ENCODE assay signal across 8 cellular contexts in the genomic region with DNA sequence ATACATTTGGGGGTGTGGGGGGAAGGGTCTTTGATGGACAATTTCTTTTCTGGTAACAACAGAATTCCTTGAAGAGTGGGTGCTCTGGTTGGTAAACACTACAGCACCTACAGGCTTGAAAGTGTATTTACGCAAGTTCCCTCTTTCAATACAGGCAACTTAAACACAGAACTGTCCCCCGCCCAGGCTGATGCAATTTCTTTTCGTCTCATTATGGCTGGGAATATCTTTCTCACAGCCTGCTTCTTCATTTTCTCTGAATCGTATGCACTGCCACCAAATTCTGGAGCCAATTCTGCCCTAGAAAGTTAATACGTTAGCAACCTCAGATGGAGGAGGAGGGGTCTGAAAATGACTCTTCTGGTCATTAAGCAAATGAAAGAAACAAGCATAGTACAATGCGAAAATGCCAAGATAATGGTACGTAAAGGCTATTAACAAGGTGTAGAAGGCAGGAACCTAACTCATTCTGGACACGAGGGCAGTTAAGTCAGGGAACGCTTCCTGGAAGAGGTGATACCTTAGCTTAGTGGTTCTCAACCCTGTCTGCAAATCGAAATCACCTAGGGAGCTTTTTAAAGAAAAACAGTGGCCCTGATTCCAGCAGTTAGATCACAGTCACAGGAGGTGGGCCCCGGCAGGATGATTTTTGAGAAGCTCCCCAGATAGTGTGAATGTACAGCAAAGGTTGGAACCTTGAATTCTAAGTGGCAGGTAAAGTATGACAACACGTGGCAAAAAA. TPM values are rescaled to one million over a fixed set of nuclear protein-coding genes. Genes with fewer than 3 reads are reported as not detected.
DNase-seq lines count a peak whose midpoint lies in the region; ATAC-seq and TF ChIP-seq lines count a peak whose summit lies in the region.

No MANE protein-coding gene starts in this region.

- TF ChIP-seq CTCF in fibroblast of pulmonary artery (IDR thresholded peaks at IDR 0.05; ENCODE audit: low read length, missing control alignments): no peak
- TF ChIP-seq CTCF in parathyroid adenoma (IDR thresholded peaks at IDR 0.05): no peak

- H3K36me3 ChIP-seq in parathyroid adenoma (ENCODE audit: control insufficient read depth, insufficient read depth, low read length): no peaks in the 10 kb centered on the region

- H3K27me3 Mint-ChIP-seq in activated CD4-positive, alpha-beta T cell treated with anti-CD3 and anti-CD28 coated beads, Interleukin-2, amount 10 ng/mL, durations not matched to agents 24 days and 14 days: no peaks in the 10 kb centered on the region

- H3K27me3 ChIP-seq in parathyroid adenoma (ENCODE audit: control insufficient read depth, insufficient read depth, low read length): no peaks in the 10 kb centered on the region

- H3K4me2 ChIP-seq in parathyroid adenoma (ENCODE audit: low read length): peak overlapping the region; percentile 69

- intact Hi-C loops in activated CD4-positive, alpha-beta T cell treated with anti-CD3 and anti-CD28 coated beads, Interleukin-2, amount 10 ng/mL, durations not matched to agents 24 days and 14 days (cut with micrococcal nuclease): loop anchor here (2.0 to 10.0 kb wide), 2 partner anchors 38 to 1246 kb away; a partner anchor contains a TSS

- peak overlapping the region; percentile 94 for H2AFZ ChIP-seq in parathyroid adenoma

- peaks cover 2% of the 10 kb centered on the region for H3K4me1 ChIP-seq in parathyroid adenoma

- H3K9me3 ChIP-seq in parathyroid adenoma (ENCODE audit: control insufficient read depth, low read length): no peaks in the 10 kb centered on the region

- DNase-seq in NCI-H2227 (lab: John Stamatoyannopoulos, UW; ENCODE audit: unreplicated experiment) (peak; percentile 12), NCI-H2227 treated with DMSO at 0.1 percent for 48 hours (lab: John Stamatoyannopoulos, UW) (no peak), HuH-7.5 (ENCODE audit: low spot score) (peak; percentile 27), fibroblast of pulmonary artery (ENCODE audit: low read depth) (peak; percentile 10), DMS79 (lab: John Stamatoyannopoulos, UW) (no peak)
- DNase-seq in activated CD4-positive, alpha-beta T cell treated with anti-CD3 and anti-CD28 coated beads, Interleukin-2, amount 10 ng/mL, durations not matched to agents 24 days and 14 days: peak; percentile 70

- peaks cover 25% of the 10 kb centered on the region for H3K4me1 Mint-ChIP-seq in activated CD4-positive, alpha-beta T cell treated with anti-CD3 and anti-CD28 coated beads, Interleukin-2, amount 10 ng/mL, durations not matched to agents 24 days and 14 days

- no peaks in the 10 kb centered on the region for H3K9me3 Mint-ChIP-seq in activated CD4-positive, alpha-beta T cell treated with anti-CD3 and anti-CD28 coated beads, Interleukin-2, amount 10 ng/mL, durations not matched to agents 24 days and 14 days

- H3K36me3 Mint-ChIP-seq in activated CD4-positive, alpha-beta T cell treated with anti-CD3 and anti-CD28 coated beads, Interleukin-2, amount 10 ng/mL, durations not matched to agents 24 days and 14 days (ENCODE audit: low read depth): peaks cover 18% of the 10 kb centered on the region

- no peak overlapping the region for H3K9ac ChIP-seq in parathyroid adenoma

- H3K4me3 ChIP-seq in fibroblast of pulmonary artery (replicated peaks; ENCODE audit: low read depth, low read length): peak overlapping the region; percentile 78
- H3K4me3 ChIP-seq in parathyroid adenoma (ENCODE audit: low read depth, low read length): peak overlapping the region; percentile 75

- H3K79me2 ChIP-seq in parathyroid adenoma: no peaks in the 10 kb centered on the region

- peak overlapping the region; percentile 75 for H3K27ac ChIP-seq in parathyroid adenoma

- H3K4me3 Mint-ChIP-seq in activated CD4-positive, alpha-beta T cell treated with anti-CD3 and anti-CD28 coated beads, Interleukin-2, amount 10 ng/mL, durations not matched to agents 24 days and 14 days: peak overlapping the region; percentile 95

- peak overlapping the region; percentile 97 for H3K27ac Mint-ChIP-seq in activated CD4-positive, alpha-beta T cell treated with anti-CD3 and anti-CD28 coated beads, Interleukin-2, amount 10 ng/mL, durations not matched to agents 24 days and 14 days

- ATAC-seq in GM21526 (IDR thresholded peaks at IDR 0.05; ENCODE audit: low FRiP score, unreplicated experiment): peak; percentile 44

RNA-seq across cellular contexts. Expression of a gene that starts 1.0 kb away (rescaled TPM):
- total RNA-seq in activated CD4-positive, alpha-beta T cell treated with anti-CD3 and anti-CD28 coated beads, Interleukin-2, amount 10 ng/mL, durations not matched to agents 24 days and 14 days: 15.1 and 15.6 TPM in 2 replicates

Comparison
In these comparisons a context has a peak if more than half of its experiments do, and no peak if none do; other contexts are left out.
1. DNase-seq: peak in NCI-H2227 (single experiment), HuH-7.5 (single experiment), activated CD4-positive, alpha-beta T cell treated with anti-CD3 and anti-CD28 coated beads, Interleukin-2, amount 10 ng/mL, durations not matched to agents 24 days and 14 days (single experiment) and fibroblast of pulmonary artery (single experiment); none in NCI-H2227 treated with DMSO at 0.1 percent for 48 hours (single experiment) and DMS79 (single experiment).